Comparison of ENCODE assay signal across 21 cellular contexts in the genomic region with DNA sequence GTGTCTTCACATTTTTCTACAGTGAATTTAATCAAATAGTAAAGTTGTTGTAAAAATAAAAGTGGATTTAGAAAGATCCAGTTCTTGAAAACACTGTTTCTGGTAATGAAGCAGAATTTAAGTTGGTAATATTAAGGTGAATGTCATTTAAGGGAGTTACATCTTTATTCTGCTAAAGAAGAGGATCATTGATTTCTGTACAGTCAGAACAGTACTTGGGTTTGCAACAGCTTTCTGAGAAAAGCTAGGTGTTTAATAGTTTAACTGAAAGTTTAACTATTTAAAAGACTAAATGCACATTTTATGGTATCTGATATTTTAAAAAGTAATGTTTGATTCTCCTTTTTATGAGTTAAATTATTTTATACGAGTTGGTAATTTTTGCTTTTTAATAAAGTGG.
DNase-seq lines count a peak whose midpoint lies in the region; ATAC-seq lines count a peak whose summit lies in the region.
"Had no signal": no experiment of that assay in that cellular context is flagged by ENCODE, and none has a peak within 500 bp of the region (broad histone marks: within the 10 kb centered on the region; RNA-seq: fewer than 3 reads in every experiment).

No MANE protein-coding gene starts in this region.

- CTCF ChIA-PET in activated CD8-positive, alpha-beta T cell treated with anti-CD3 and anti-CD28 coated beads, Interleukin-2, amount 10 ng/mL, durations not matched to agents 7 days and 5 days (lab: Charles Lee) = no interaction called here

- H3K27ac Mint-ChIP-seq in activated CD8-positive, alpha-beta T cell treated with anti-CD3 and anti-CD28 coated beads, Interleukin-2, amount 10 ng/mL, durations not matched to agents 7 days and 5 days = no peak overlapping the region
- H3K27ac Mint-ChIP-seq: CD8-positive, alpha-beta memory T cell had no signal

- no peaks in the 10 kb centered on the region for H3K9me3 Mint-ChIP-seq in activated CD8-positive, alpha-beta T cell treated with anti-CD3 and anti-CD28 coated beads, Interleukin-2, amount 10 ng/mL, durations not matched to agents 7 days and 5 days (ENCODE audit: insufficient read depth)
- H3K9me3 Mint-ChIP-seq: CD8-positive, alpha-beta memory T cell; HFFc6 had no signal

- in situ Hi-C loops in G401 (cut with HindIII; ENCODE audit: low sequenced_read_pairs) = no loop called here

- H3K4me3 Mint-ChIP-seq in activated CD8-positive, alpha-beta T cell treated with anti-CD3 and anti-CD28 coated beads, Interleukin-2, amount 10 ng/mL, durations not matched to agents 7 days and 5 days = no peak overlapping the region
- H3K4me3 Mint-ChIP-seq: CD8-positive, alpha-beta memory T cell; HFFc6 had no signal

- peaks cover 69% of the 10 kb centered on the region for H3K36me3 Mint-ChIP-seq in activated CD8-positive, alpha-beta T cell treated with anti-CD3 and anti-CD28 coated beads, Interleukin-2, amount 10 ng/mL, durations not matched to agents 7 days and 5 days (ENCODE audit: low read depth)

- POLR2A ChIA-PET in activated CD8-positive, alpha-beta T cell treated with anti-CD3 and anti-CD28 coated beads, Interleukin-2, amount 10 ng/mL, durations not matched to agents 7 days and 5 days (lab: Charles Lee) = no interaction called here

- DNase-seq in activated CD8-positive, alpha-beta T cell treated with anti-CD3 and anti-CD28 coated beads, Interleukin-2, amount 10 ng/mL, durations not matched to agents 7 days and 5 days = no peak
- DNase-seq in SKM-1 treated with dmso at 0.1 percent for 144 hours (lab: John Stamatoyannopoulos, UW; ENCODE audit: unreplicated experiment) = no peak
- DNase-seq in G401 (ENCODE audit: low spot score) = no peak
- DNase-seq: Calu3; CD8-positive, alpha-beta memory T cell; DMS153; GF-D8; H7; HFFc6; KG1; NCI-H1092 treated with DMSO at 0.1 percent for 48 hours; NCI-H2029 treated with DMSO at 0.1 percent for 48 hours; NCI-H226; NCI-H510A treated with DMSO at 0.1 percent for 48 hours; NCI-H774; Peyer's patch had no signal

- H3K27me3 Mint-ChIP-seq in activated CD8-positive, alpha-beta T cell treated with anti-CD3 and anti-CD28 coated beads, Interleukin-2, amount 10 ng/mL, durations not matched to agents 7 days and 5 days (ENCODE audit: low read depth) = no peaks in the 10 kb centered on the region
- H3K27me3 Mint-ChIP-seq: CD8-positive, alpha-beta memory T cell had no signal

- ATAC-seq in GM18861 (IDR thresholded peaks at IDR 0.05; ENCODE audit: unreplicated experiment) (peak; percentile 37), HG02938 (IDR thresholded peaks at IDR 0.05; ENCODE audit: unreplicated experiment) (peak; percentile 58), HG03442 (IDR thresholded peaks at IDR 0.05; ENCODE audit: unreplicated experiment) (peak; percentile 52), GM21390 (IDR thresholded peaks at IDR 0.05; ENCODE audit: unreplicated experiment) (no peak)
- ATAC-seq in activated CD8-positive, alpha-beta T cell treated with anti-CD3 and anti-CD28 coated beads, Interleukin-2, amount 10 ng/mL, durations not matched to agents 7 days and 5 days = no peak
- ATAC-seq: SK-N-SH treated with all-trans-retinoic acid at 6 μM for 48 hours had no signal

- H3K4me1 Mint-ChIP-seq in activated CD8-positive, alpha-beta T cell treated with anti-CD3 and anti-CD28 coated beads, Interleukin-2, amount 10 ng/mL, durations not matched to agents 7 days and 5 days (ENCODE audit: low read depth) = no peaks in the 10 kb centered on the region
- H3K4me1 Mint-ChIP-seq: CD8-positive, alpha-beta memory T cell had no signal

Comparison
In these comparisons a context has a peak if more than half of its experiments do, and no peak if none do; other contexts are left out.
1. ATAC-seq: peak in GM18861 (single experiment), HG02938 (single experiment) and HG03442 (single experiment); none in activated CD8-positive, alpha-beta T cell treated with anti-CD3 and anti-CD28 coated beads, Interleukin-2, amount 10 ng/mL, durations not matched to agents 7 days and 5 days (single experiment) and GM21390 (single experiment).